In genomic region chr11:47175746-47176327, GRCh38 we compare ENCODE assay signal across 8 cellular contexts.
DNase-seq lines count a peak whose midpoint lies in the region; ATAC-seq and TF ChIP-seq lines count a peak whose summit lies in the region.

No MANE protein-coding gene starts in this region.

- TF ChIP-seq CTCF in brain microvascular endothelial cell (IDR thresholded peaks at IDR 0.05; ENCODE audit: low read depth, low read length, missing control alignments) = no peak

- in situ Hi-C loops in brain microvascular endothelial cell (cut with HindIII; ENCODE audit: low pct_ligation_motif_present, low sequenced_read_pairs) = no loop called here

- H3K9ac ChIP-seq in muscle layer of colon (ENCODE audit: low read length) = peak overlapping the region; percentile 78

- H3K36me3 ChIP-seq in brain microvascular endothelial cell (replicated peaks) (peaks cover 43% of the 10 kb centered on the region), muscle layer of colon (ENCODE audit: insufficient read depth, low read length) (peaks cover 70% of the 10 kb centered on the region)

- H3K27ac ChIP-seq in brain microvascular endothelial cell (peak overlapping the region; percentile 97), muscle layer of colon (ENCODE audit: low read depth, low read length) (peak overlapping the region; percentile 97)

- H3K27me3 ChIP-seq in brain microvascular endothelial cell (replicated peaks) (no peaks in the 10 kb centered on the region), muscle layer of colon (ENCODE audit: control insufficient read depth in 1 of 2, insufficient read depth in 2 of 2, low read length in 2 of 2) (no peaks in the 10 kb centered on the region)

- peak overlapping the region; percentile 98 for H3K4me3 ChIP-seq in brain microvascular endothelial cell (ENCODE audit: low read depth, low read length)
- H3K4me3 ChIP-seq in muscle layer of colon (ENCODE audit: low read depth in 1 of 2, low read length in 2 of 2) = peak overlapping the region; percentile 69 to 87

- no peak for ATAC-seq in GM18858 (IDR thresholded peaks at IDR 0.05; ENCODE audit: unreplicated experiment)

- H3K9me3 ChIP-seq in muscle layer of colon (ENCODE audit: low read length) = no peaks in the 10 kb centered on the region

- peak; percentile 59 to 68 for DNase-seq in AML-193 (lab: John Stamatoyannopoulos, UW)
- peak; percentile 37 to 45 for DNase-seq in Kasumi-1 (lab: John Stamatoyannopoulos, UW)
- no peak for DNase-seq in brain microvascular endothelial cell
- DNase-seq in iPS-NIHi7 (ENCODE audit: extremely low spot score) = no peak
- no peak for DNase-seq in glomerular visceral epithelial cell (ENCODE audit: extremely low spot score)
- DNase-seq in dedifferentiated amniotic fluid mesenchymal stem cell (ENCODE audit: extremely low spot score) = no peak

- H3K4me1 ChIP-seq in muscle layer of colon (ENCODE audit: insufficient read depth, low read length) = peaks cover 62% of the 10 kb centered on the region

Comparison
In these comparisons a context has a peak if more than half of its experiments do, and no peak if none do; other contexts are left out.
1. DNase-seq: peak in AML-193 (2 of 2) and Kasumi-1 (2 of 2); none in brain microvascular endothelial cell (single experiment), iPS-NIHi7 (single experiment), glomerular visceral epithelial cell (single experiment) and dedifferentiated amniotic fluid mesenchymal stem cell (single experiment).